30 cellular contexts compared by ENCODE assay signal in genomic region chr3:195596648-195597628, GRCh38. TPM values are rescaled to one million over a fixed set of nuclear protein-coding genes. Genes with fewer than 3 reads are reported as not detected.
A peak's percentile ranks its signal among the peaks of the same experiment; 100 is the strongest.
DNase-seq lines count a peak whose midpoint lies in the region; ATAC-seq, FAIRE-seq and TF ChIP-seq lines count a peak whose summit lies in the region.
"Had no signal": no experiment of that assay in that cellular context is flagged by ENCODE, and none has a peak within 500 bp of the region (broad histone marks: within the 10 kb centered on the region; RNA-seq: fewer than 3 reads in every experiment).

No MANE protein-coding gene starts in this region.

- H3K36me3 ChIP-seq in GM12878 (ENCODE audit: control insufficient read depth in 2 of 2, insufficient read depth in 2 of 2, low read length in 1 of 2) = no peaks in the 10 kb centered on the region
- H3K36me3 ChIP-seq: HAP-1, neutrophil, right lobe of liver, tibial artery had no signal

- SMC1A ChIA-PET in GM12878 (lab: Charles Lee; ENCODE audit: uncharacterized antibody, unreplicated experiment) = no interaction called here

- H3K4me2 ChIP-seq in GM12878 (ENCODE audit: control insufficient read depth, insufficient read depth) = no peak overlapping the region

- ATAC-seq in Right ventricle myocardium inferior = peak; percentile 51
- ATAC-seq in GM12878 = no peak
- peak; percentile 52 to 70 for ATAC-seq in right cardiac atrium
- ATAC-seq in HG02571 (IDR thresholded peaks at IDR 0.05; ENCODE audit: unreplicated experiment) = no peak
- ATAC-seq in GM21737 (IDR thresholded peaks at IDR 0.05; ENCODE audit: unreplicated experiment) = no peak
- ATAC-seq: activated CD8-positive, alpha-beta T cell treated with anti-CD3 and anti-CD28 coated beads for 36 hours; left colon; PC-3; right lobe of liver had no signal

- no peak for TF ChIP-seq POLR2A in GM12878 (IDR thresholded peaks at IDR 0.05; ENCODE audit: low read depth, low read length)

- H3K9me3 ChIP-seq in GM12878 (replicated peaks; ENCODE audit: control insufficient read depth, insufficient read depth, low read length) (no peaks in the 10 kb centered on the region), right cardiac atrium (ENCODE audit: control insufficient read depth, low read length) (no peaks in the 10 kb centered on the region)
- H3K9me3 ChIP-seq: HAP-1, neutrophil, right lobe of liver, tibial artery had no signal

- in situ Hi-C loops in GM12878 (cut with MboI) = no loop called here

- H3K27ac ChIP-seq in GM12878 (ENCODE audit: control insufficient read depth, insufficient read depth) = no peak overlapping the region
- H3K27ac ChIP-seq in right cardiac atrium (ENCODE audit: low read length) = no peak overlapping the region
- H3K27ac ChIP-seq: neutrophil, right lobe of liver, tibial artery had no signal

- DNase-seq in Right ventricle myocardium inferior (ENCODE audit: missing footprints) = no peak
- no peak for DNase-seq in cardiac septum (ENCODE audit: low spot score)
- no peak for DNase-seq in GM12878 (ENCODE audit: low read depth, low spot score)
- DNase-seq in right cardiac atrium = no peak
- DNase-seq in stimulated activated CD8-positive, alpha-beta memory T cell treated with anti-CD3 and anti-CD28 coated beads, Interleukin-4, amount 100 ng/mL, for 48 hours = peak; percentile 3
- DNase-seq in C1 segment of cervical spinal cord (lab: John Stamatoyannopoulos, UW) = no peak
- DNase-seq: activated CD4-positive, alpha-beta T cell treated with anti-CD3 and anti-CD28 coated beads for 1 hour; activated CD8-positive, alpha-beta T cell treated with anti-CD3 and anti-CD28 coated beads for 36 hours; amniotic stem cell; CD8-positive, alpha-beta memory T cell; DMS 273 treated with DMSO at 0.1 percent for 48 hours; left colon; mesendoderm; NCI-H146; NCI-H446 treated with DMSO at 0.1 percent for 48 hours; NCI-H82; PC-3; posterior cingulate gyrus; right lobe of liver; SHP77; stimulated activated CD4-positive, alpha-beta T cell treated with anti-CD3 and anti-CD28 coated beads, Interleukin-4, amount 100 ng/mL, for 1 hour had no signal

- no peaks in the 10 kb centered on the region for H3K79me2 ChIP-seq in GM12878 (ENCODE audit: control insufficient read depth, insufficient read depth, low read length)

- no peak for TF ChIP-seq EP300 in GM12878 (IDR thresholded peaks at IDR 0.05; ENCODE audit: borderline replicate concordance in 1 of 2, control insufficient read depth in 1 of 2, low read depth in 2 of 2, low read length in 2 of 2)

- CTCF ChIA-PET in GM12878 (lab: Yijun Ruan, JAX) = no interaction called here

- H2AFZ ChIP-seq in GM12878 (ENCODE audit: control insufficient read depth, low read depth, low read length) = no peak overlapping the region

- peak; percentile 31 for FAIRE-seq in GM12878 (lab: Jason Lieb, UNC)
- FAIRE-seq: bronchial epithelial cell, colon, GM12892 had no signal

- TF ChIP-seq CTCF in GM12878 (IDR thresholded peaks at IDR 0.05 in 2 of 3, conservative IDR thresholded peaks at IDR 0.05 in 1 of 3; ENCODE audit: control insufficient read depth in 2 of 3, extremely low read depth in 1 of 3, insufficient read depth in 1 of 3, low read depth in 3 of 3, low read length in 3 of 3) = no peak

- RAD21 ChIA-PET in GM12878 (lab: Charles Lee; ENCODE audit: unreplicated experiment) = no interaction called here

- no peak for TF ChIP-seq RAD21 in GM12878 (IDR thresholded peaks at IDR 0.05; ENCODE audit: insufficient read depth, low read depth, low read length)

- whole genome bisulfite sequencing in GM12878 (ENCODE audit: insufficient coverage, insufficient replicate concordance, low lambda C conversion rate, missing lambda C conversion rate) = 64% methylated on average over 8 of the region's 8 CpGs
- WGBS in right cardiac atrium = 53% methylated on average over 8 of the region's 8 CpGs

- H3K4me1 ChIP-seq in GM12878 (ENCODE audit: control insufficient read depth, insufficient read depth, low read length) (no peaks in the 10 kb centered on the region), right cardiac atrium (ENCODE audit: control insufficient read depth, insufficient read depth, low read length) (peaks cover 2% of the 10 kb centered on the region)
- H3K4me1 ChIP-seq: HAP-1, right lobe of liver, tibial artery had no signal

- H3K27me3 ChIP-seq in GM12878 (replicated peaks in 1 of 2; ENCODE audit: control insufficient read depth in 2 of 2, insufficient read depth in 2 of 2, low read length in 1 of 2) = no peaks in the 10 kb centered on the region
- no peaks in the 10 kb centered on the region for H3K27me3 ChIP-seq in right cardiac atrium (ENCODE audit: control insufficient read depth, insufficient read depth)
- H3K27me3 ChIP-seq: right lobe of liver, tibial artery had no signal

- intact Hi-C loops in Right ventricle myocardium inferior (cut with DNase I) = no loop called here
- intact Hi-C loops in cardiac septum (cut with DNase I) = no loop called here
- intact Hi-C loops in GM12878 (cut with micrococcal nuclease; ENCODE audit: unreplicated experiment) = no loop called here
- intact Hi-C loops in right cardiac atrium (cut with DNase I) = no loop called here

- no peak overlapping the region for H3K4me3 ChIP-seq in GM12878
- H3K4me3 ChIP-seq in right cardiac atrium (ENCODE audit: low read length) = no peak overlapping the region
- H3K4me3 ChIP-seq: HAP-1, right lobe of liver, tibial artery had no signal

- no peak overlapping the region for H3K9ac ChIP-seq in GM12878 (ENCODE audit: control insufficient read depth, insufficient read depth, low read length)

- POLR2A ChIA-PET in GM12878 (lab: Charles Lee) = no interaction called here

- H4K20me1 ChIP-seq in GM12878 (ENCODE audit: control insufficient read depth, insufficient read depth) = no peaks in the 10 kb centered on the region

- BruUV-seq in GM12878 (replicated peaks; lab: Mats Ljungman, UMichigan) = no TSS peak

RNA-seq across cellular contexts. Expression of gene APOD, which starts 13.2 kb away (rescaled TPM):
- total RNA-seq in Right ventricle myocardium inferior (327 TPM), cardiac septum (692 TPM), GM12878 (2014; rRNA removed) (0.06 TPM in 1 of 2 replicates, not detected in the other), GM12878 (2014; rRNA removed; fragmentation: Illumina TruSeq; extraction: Trizol) (not detected in 2 replicates), GM12878 (2021) (not detected in 2 replicates), right cardiac atrium (10 to 100 TPM; 31.8 to 45.9 (median 40.8) TPM)
- not detected in 2 replicates for total RNA-seq in GM12878 (2013; cell fraction: nucleolus; rRNA removed)
- not detected for polyA plus RNA-seq in GM12878 (2011; ENCODE audit: low read depth)
- polyA plus RNA-seq in GM12878 (2011; rRNA removed) (0.35 and 0.48 TPM in 2 replicates), GM12878 (2014; fragmentation: Illumina TruSeq; extraction: Trizol) (0.12 TPM in 1 of 2 replicates, not detected in the other), GM12878 (2014; fragmentation: Nextera tagmentation; extraction: Ambion mirVana) (under 1 TPM; 0.31 to 0.47 TPM), GM12878 (2014; rRNA removed) (not detected in 2 replicates), GM12878 (2016; fragmentation: Nextera tagmentation; extraction: Ambion mirVana) (under 1 TPM; 0.58 to 0.77 TPM), right cardiac atrium (174 TPM)
- polyA plus RNA-seq in GM12878 (2011; cell fraction: cytosol; rRNA removed) = 0.25 and 0.39 TPM in 2 replicates
- not detected in 2 replicates for polyA plus RNA-seq in GM12878 (2011; cell fraction: nucleus; rRNA removed)
- polyA plus RNA-seq in GM12878 (2012) = 0.45 and 0.73 TPM in 2 replicates
- polyA minus RNA-seq in GM12878 (2011; rRNA and poly(A)+ RNA removed) = 0.37 and 1.2 TPM in 2 replicates
- polyA minus RNA-seq in GM12878 (2011; cell fraction: cytosol; rRNA and poly(A)+ RNA removed) = not detected in 2 replicates
- not detected in 2 replicates for polyA minus RNA-seq in GM12878 (2011; cell fraction: nucleus; rRNA and poly(A)+ RNA removed)
- total RNA-seq: A673; activated CD8-positive, alpha-beta T cell treated with anti-CD3 and anti-CD28 coated beads for 36 hours; PC-3 had no signal
- polyA plus RNA-seq: CD8-positive, alpha-beta memory T cell had no signal

RNA-seq across cellular contexts. Expression of gene PPP1R2, which starts 53.8 kb away (rescaled TPM):
- total RNA-seq in Right ventricle myocardium inferior (30.9 TPM), cardiac septum (53.6 TPM), GM12878 (2014; rRNA removed) (97.5 and 116 TPM in 2 replicates), GM12878 (2014; rRNA removed; fragmentation: Illumina TruSeq; extraction: Trizol) (49.1 and 50.4 TPM in 2 replicates), GM12878 (2021) (44.7 and 45.1 TPM in 2 replicates), right cardiac atrium (10 to 100 TPM; 44.7 to 52.4 (median 46.7) TPM)
- total RNA-seq in GM12878 (2013; cell fraction: nucleolus; rRNA removed) = 67.5 and 70.0 TPM in 2 replicates
- 45.4 TPM for polyA plus RNA-seq in GM12878 (2011; ENCODE audit: low read depth)
- polyA plus RNA-seq in GM12878 (2011; rRNA removed) (60.3 and 67.0 TPM in 2 replicates), GM12878 (2014; fragmentation: Illumina TruSeq; extraction: Trizol) (38.8 and 68.6 TPM in 2 replicates), GM12878 (2014; fragmentation: Nextera tagmentation; extraction: Ambion mirVana) (10 to 100 TPM; 10.5 to 22.7 TPM), GM12878 (2014; rRNA removed) (26.6 and 42.3 TPM in 2 replicates), GM12878 (2016; fragmentation: Nextera tagmentation; extraction: Ambion mirVana) (10 to 100 TPM; 88.6 to 96.1 TPM), right cardiac atrium (31.1 TPM)
- polyA plus RNA-seq in GM12878 (2011; cell fraction: cytosol; rRNA removed) = 22.5 and 61.3 TPM in 2 replicates
- polyA plus RNA-seq in GM12878 (2011; cell fraction: nucleus; rRNA removed) = 30.7 and 31.6 TPM in 2 replicates
- 27.1 and 43.5 TPM in 2 replicates for polyA plus RNA-seq in GM12878 (2012)
- 26.1 and 27.0 TPM in 2 replicates for polyA minus RNA-seq in GM12878 (2011; rRNA and poly(A)+ RNA removed)
- polyA minus RNA-seq in GM12878 (2011; cell fraction: cytosol; rRNA and poly(A)+ RNA removed) = 20.7 and 22.4 TPM in 2 replicates
- 39.8 and 57.0 TPM in 2 replicates for polyA minus RNA-seq in GM12878 (2011; cell fraction: nucleus; rRNA and poly(A)+ RNA removed)

Comparison
In these comparisons a context has a peak if more than half of its experiments do, and no peak if none do; other contexts are left out.
1. ATAC-seq: peak in Right ventricle myocardium inferior (single experiment) and right cardiac atrium (2 of 2); none in GM12878 (single experiment), HG02571 (single experiment) and GM21737 (single experiment).
2. RNA of gene APOD, which starts 13.2 kb away (total RNA-seq): 692 TPM in cardiac septum (single experiment), 327 TPM in Right ventricle myocardium inferior (single experiment) and 31.8 to 45.9 TPM in right cardiac atrium; 0.06 TPM in GM12878; every median in the first group is over 10 times any median in the second.